15 cellular contexts compared by ENCODE assay signal in the genomic region with DNA sequence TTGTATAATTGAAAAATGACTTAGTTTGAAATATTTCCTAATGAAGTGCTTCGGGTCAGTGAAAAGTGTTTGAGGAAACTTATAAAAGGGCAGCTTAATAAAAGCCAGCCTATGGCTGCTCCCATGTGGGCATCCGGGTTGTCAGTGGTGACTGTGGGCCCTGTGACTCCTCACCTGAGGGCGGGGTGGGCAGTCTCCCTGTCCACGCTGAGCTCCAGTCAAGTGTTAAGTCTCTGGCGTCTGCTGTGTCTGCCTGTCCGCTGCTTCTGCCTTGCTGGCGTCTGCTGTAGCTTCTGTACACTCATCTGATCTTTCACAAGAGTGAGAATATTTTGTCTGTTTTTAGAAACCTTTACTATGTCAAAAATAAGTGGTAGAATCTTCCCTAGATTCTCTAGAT. TPM values are rescaled to one million over a fixed set of nuclear protein-coding genes. Genes with fewer than 3 reads are reported as not detected.
DNase-seq lines count a peak whose midpoint lies in the region; ATAC-seq and TF ChIP-seq lines count a peak whose summit lies in the region.
"Had no signal": no experiment of that assay in that cellular context is flagged by ENCODE, and none has a peak within 500 bp of the region (broad histone marks: within the 10 kb centered on the region; RNA-seq: fewer than 3 reads in every experiment).

No MANE protein-coding gene starts in this region.

- H3K9me3 ChIP-seq in HEK293 (ENCODE audit: control insufficient read depth, insufficient read depth, low read depth, low read length), result no peaks in the 10 kb centered on the region
- no peaks in the 10 kb centered on the region for H3K9me3 ChIP-seq in SK-N-MC (ENCODE audit: low read depth, low read length)
- H3K9me3 ChIP-seq in gastrocnemius medialis, result no peaks in the 10 kb centered on the region

- H3K4me1 ChIP-seq in HEK293 (ENCODE audit: control insufficient read depth, insufficient read depth, low read length), result no peaks in the 10 kb centered on the region
- H3K4me1 ChIP-seq in gastrocnemius medialis, result peaks cover 37 to 62% of the 10 kb centered on the region in 2 donors

- no peaks in the 10 kb centered on the region for H3K4me1 Mint-ChIP-seq in mesothelial cell of epicardium

- H3K9me3 Mint-ChIP-seq in mesothelial cell of epicardium, result no peaks in the 10 kb centered on the region
- H3K9me3 Mint-ChIP-seq: CD4-positive, alpha-beta memory T cell; IgD-negative memory B cell had no signal

- H3K27ac Mint-ChIP-seq in mesothelial cell of epicardium, result no peak overlapping the region
- H3K27ac Mint-ChIP-seq: IgD-negative memory B cell had no signal

- peaks cover 2% of the 10 kb centered on the region for H3K36me3 Mint-ChIP-seq in mesothelial cell of epicardium

- no peak overlapping the region for H3K4me3 Mint-ChIP-seq in mesothelial cell of epicardium
- H3K4me3 Mint-ChIP-seq: CD4-positive, alpha-beta memory T cell had no signal

- DNase-seq in SK-N-MC (ENCODE audit: low read depth, low spot score) (no peak), glomerular visceral epithelial cell (ENCODE audit: extremely low spot score) (peak; percentile 71), gastrocnemius medialis (no peak), mesothelial cell of epicardium (ENCODE audit: low spot score in 2 of 2, unreplicated experiment in 2 of 2) (no peak)
- DNase-seq: Calu3; CD4-positive, alpha-beta memory T cell; NCI-H1694 treated with DMSO at 0.1 percent for 48 hours; NCI-H446; NCI-H526; OCI-M1; SHP77 had no signal

- H3K4me3 ChIP-seq in HEK293 (ENCODE audit: low read depth, low read length) (no peak overlapping the region), SK-N-MC (no peak overlapping the region), gastrocnemius medialis (no peak overlapping the region)

- no peak for TF ChIP-seq POLR2A in gastrocnemius medialis (IDR thresholded peaks at IDR 0.05)

- TF ChIP-seq CTCF in HEK293 (tag by site-specific recombination; IDR thresholded peaks at IDR 0.05) (no peak), gastrocnemius medialis (IDR thresholded peaks at IDR 0.05 in 4 of 5, conservative IDR thresholded peaks at IDR 0.05 in 1 of 5) (no peak), mesothelial cell of epicardium (IDR thresholded peaks at IDR 0.05; ENCODE audit: unreplicated experiment) (no peak)

- no peaks in the 10 kb centered on the region for H3K27me3 Mint-ChIP-seq in mesothelial cell of epicardium (ENCODE audit: low read depth)
- H3K27me3 Mint-ChIP-seq: CD4-positive, alpha-beta memory T cell; IgD-negative memory B cell had no signal

- peak overlapping the region; percentile 17 for H3K9ac ChIP-seq in SK-N-MC (ENCODE audit: insufficient read length)

- peaks cover 0 to 7% of the 10 kb centered on the region in 2 experiments; a peak in 2 of 3 replicates for H3K36me3 ChIP-seq in HEK293 (ENCODE audit: control insufficient read depth in 2 of 2, insufficient read depth in 1 of 2, low read length in 2 of 2)
- peaks cover under 1% of the 10 kb centered on the region; the same call in 1 of the 2 replicates for H3K36me3 ChIP-seq in SK-N-MC (ENCODE audit: insufficient read depth, low read length)
- H3K36me3 ChIP-seq in gastrocnemius medialis, result no peaks in the 10 kb centered on the region

- ATAC-seq in gastrocnemius medialis (no peak), GM21717 (IDR thresholded peaks at IDR 0.05; ENCODE audit: unreplicated experiment) (no peak), HG03045 (IDR thresholded peaks at IDR 0.05; ENCODE audit: unreplicated experiment) (no peak)

- in situ Hi-C loops in gastrocnemius medialis (cut with MboI; ENCODE audit: low sequenced_read_pairs in 4 of 4), result no loop called here

- CTCF ChIA-PET in HEK293 (lab: Yijun Ruan, JAX), result no interaction called here

- POLR2A ChIA-PET in HEK293 (lab: Yijun Ruan, JAX), result no interaction called here

- no peaks in the 10 kb centered on the region for H3K27me3 ChIP-seq in gastrocnemius medialis

- H3K27ac ChIP-seq in HEK293 (ENCODE audit: extremely low read depth, low read depth, low read length) (no peak overlapping the region), SK-N-MC (no peak overlapping the region), gastrocnemius medialis (peak overlapping the region; percentile 22 to 62 (median 54))

- intact Hi-C loops in gastrocnemius medialis (cut with DNase I; ENCODE audit: low total_unique reads), result no loop called here

TF ChIP-seq in HEK293, 187 proteins besides CTCF, POLR2A, EP300 and RAD21:
- TF ChIP-seq ZBTB17 (tag by site-specific recombination; IDR thresholded peaks at IDR 0.05), result 0 out of 2 replicates have a peak, but pooled peaks have one; percentile 16
- TF ChIP-seq, protein P1, sequence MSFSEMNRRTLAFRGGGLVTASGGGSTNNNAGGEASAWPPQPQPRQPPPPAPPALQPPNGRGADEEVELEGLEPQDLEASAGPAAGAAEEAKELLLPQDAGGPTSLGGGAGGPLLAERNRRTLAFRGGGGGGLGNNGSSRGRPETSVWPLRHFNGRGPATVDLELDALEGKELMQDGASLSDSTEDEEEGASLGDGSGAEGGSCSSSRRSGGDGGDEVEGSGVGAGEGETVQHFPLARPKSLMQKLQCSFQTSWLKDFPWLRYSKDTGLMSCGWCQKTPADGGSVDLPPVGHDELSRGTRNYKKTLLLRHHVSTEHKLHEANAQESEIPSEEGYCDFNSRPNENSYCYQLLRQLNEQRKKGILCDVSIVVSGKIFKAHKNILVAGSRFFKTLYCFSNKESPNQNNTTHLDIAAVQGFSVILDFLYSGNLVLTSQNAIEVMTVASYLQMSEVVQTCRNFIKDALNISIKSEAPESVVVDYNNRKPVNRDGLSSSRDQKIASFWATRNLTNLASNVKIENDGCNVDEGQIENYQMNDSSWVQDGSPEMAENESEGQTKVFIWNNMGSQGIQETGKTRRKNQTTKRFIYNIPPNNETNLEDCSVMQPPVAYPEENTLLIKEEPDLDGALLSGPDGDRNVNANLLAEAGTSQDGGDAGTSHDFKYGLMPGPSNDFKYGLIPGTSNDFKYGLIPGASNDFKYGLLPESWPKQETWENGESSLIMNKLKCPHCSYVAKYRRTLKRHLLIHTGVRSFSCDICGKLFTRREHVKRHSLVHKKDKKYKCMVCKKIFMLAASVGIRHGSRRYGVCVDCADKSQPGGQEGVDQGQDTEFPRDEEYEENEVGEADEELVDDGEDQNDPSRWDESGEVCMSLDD (tag by site-specific recombination; IDR thresholded peaks at IDR 0.05), result no peak

RNA-seq across cellular contexts. Expression of gene LAMP1, which starts 7.1 kb away (rescaled TPM):
- total RNA-seq in gastrocnemius medialis, result 10 to 100 TPM; 36.4 to 80.9 (median 66.9) TPM
- total RNA-seq in mesothelial cell of epicardium, result 109 to 116 TPM (median 116 TPM) in 3 replicates

RNA-seq across cellular contexts. Expression of gene GRTP1, which starts 59.8 kb away (rescaled TPM):
- 1 to 10 TPM; 2.6 to 8.8 (median 6.0) TPM for total RNA-seq in gastrocnemius medialis
- total RNA-seq in mesothelial cell of epicardium, result 13.6 to 14.7 TPM (median 13.7 TPM) in 3 replicates

Comparison
In these comparisons a context has a peak if more than half of its experiments do, and no peak if none do; other contexts are left out.
1. H3K27ac ChIP-seq: peak in gastrocnemius medialis (4 of 4); none in HEK293 (single experiment) and SK-N-MC (single experiment).